In the genomic region with DNA sequence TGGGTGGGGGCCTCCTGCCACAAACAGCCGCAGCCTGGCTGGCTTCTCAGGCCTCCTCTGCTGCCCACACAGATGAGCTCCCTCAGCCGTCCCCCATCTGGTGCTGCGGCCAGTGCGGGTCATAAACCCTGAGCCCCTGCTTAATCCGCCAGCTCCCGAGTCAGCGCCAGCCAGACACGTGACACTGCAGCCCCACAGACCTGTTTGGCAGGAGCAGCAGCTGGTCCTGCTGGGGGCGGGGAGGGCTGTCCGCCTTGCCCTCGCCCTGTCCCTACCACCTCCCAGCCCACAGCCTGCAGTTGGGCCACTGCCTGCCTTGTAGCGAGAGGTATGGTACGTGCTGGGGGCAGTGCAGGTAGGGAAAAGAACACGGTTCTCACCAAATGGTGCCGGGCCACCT, we compare ENCODE assay signal across 19 cellular contexts.
A peak's percentile ranks its signal among the peaks of the same experiment; 100 is the strongest.
DNase-seq lines count a peak whose midpoint lies in the region; ATAC-seq and TF ChIP-seq lines count a peak whose summit lies in the region.
"Had no signal": no experiment of that assay in that cellular context is flagged by ENCODE, and none has a peak within 500 bp of the region (broad histone marks: within the 10 kb centered on the region; RNA-seq: fewer than 3 reads in every experiment).

No MANE protein-coding gene starts in this region.

- no peak for TF ChIP-seq CTCF in CD4-positive, alpha-beta T cell (IDR thresholded peaks at IDR 0.05)
- TF ChIP-seq CTCF in left ventricle myocardium inferior (IDR thresholded peaks at IDR 0.05; ENCODE audit: borderline replicate concordance): no peak

- H3K27ac ChIP-seq in CD4-positive, alpha-beta T cell (ENCODE audit: low read depth, low read length): no peak overlapping the region
- peak overlapping the region; percentile 95 for H3K27ac ChIP-seq in left ventricle myocardium inferior (replicated peaks)

- DNase-seq in CD4-positive, alpha-beta T cell: peak in 1 of 10 experiments; percentile 4
- peak; percentile 30 to 60 for DNase-seq in SHP77 (lab: John Stamatoyannopoulos, UW)
- DNase-seq in left ventricle myocardium inferior: peak; percentile 47
- DNase-seq in retina: peak; percentile 68
- no peak for DNase-seq in NCI-H446 (lab: John Stamatoyannopoulos, UW)
- DNase-seq in germinal center (ENCODE audit: low spot score): no peak
- no peak for DNase-seq in DMS153 (lab: John Stamatoyannopoulos, UW)
- DNase-seq: ACHN; activated CD4-positive, alpha-beta T cell treated with anti-CD3 and anti-CD28 coated beads, Interleukin-2, amount 10 ng/mL, durations not matched to agents 7 days and 5 days; activated T-cell treated with anti-CD3 and anti-CD28 coated beads for 4 hours; central memory CD4-positive, alpha-beta T cell; effector memory CD4-positive, alpha-beta T cell; NCI-H1048; NCI-H2171; stimulated activated CD4-positive, alpha-beta T cell treated with anti-CD3 and anti-CD28 coated beads, Interleukin-2, amount 100 ng/mL, for 48 hours had no signal

- intact Hi-C loops in CD4-positive, alpha-beta T cell (cut with DNase I, micrococcal nuclease): no loop called here
- intact Hi-C loops in left ventricle myocardium inferior (cut with micrococcal nuclease): loop anchor here (10.0 kb wide), 1 partner anchor 92 kb away; no protein-coding TSS in a partner anchor

- no peaks in the 10 kb centered on the region for H3K9me3 ChIP-seq in CD4-positive, alpha-beta T cell (ENCODE audit: control insufficient read depth, low read length)
- no peaks in the 10 kb centered on the region for H3K9me3 ChIP-seq in left ventricle myocardium inferior (replicated peaks)

- H3K4me3 Mint-ChIP-seq in CD4-positive, alpha-beta T cell: no peak overlapping the region
- H3K4me3 Mint-ChIP-seq: activated CD4-positive, alpha-beta T cell treated with anti-CD3 and anti-CD28 coated beads, Interleukin-2, amount 10 ng/mL, durations not matched to agents 7 days and 5 days; type B pancreatic cell had no signal

- no peaks in the 10 kb centered on the region for H3K9me3 Mint-ChIP-seq in CD4-positive, alpha-beta T cell
- H3K9me3 Mint-ChIP-seq: activated CD4-positive, alpha-beta T cell treated with anti-CD3 and anti-CD28 coated beads, Interleukin-2, amount 10 ng/mL, durations not matched to agents 7 days and 5 days; naive thymus-derived CD8-positive, alpha-beta T cell; type B pancreatic cell had no signal

- H3K27me3 Mint-ChIP-seq in CD4-positive, alpha-beta T cell: no peaks in the 10 kb centered on the region
- H3K27me3 Mint-ChIP-seq: activated CD4-positive, alpha-beta T cell treated with anti-CD3 and anti-CD28 coated beads, Interleukin-2, amount 10 ng/mL, durations not matched to agents 7 days and 5 days; naive thymus-derived CD8-positive, alpha-beta T cell had no signal

- H3K27me3 ChIP-seq in CD4-positive, alpha-beta T cell (ENCODE audit: control insufficient read depth, insufficient read depth, low read length): no peaks in the 10 kb centered on the region
- no peaks in the 10 kb centered on the region for H3K27me3 ChIP-seq in left ventricle myocardium inferior (ENCODE audit: low read depth)

- H3K4me1 Mint-ChIP-seq in CD4-positive, alpha-beta T cell (ENCODE audit: low read depth): peaks cover 74% of the 10 kb centered on the region

- ATAC-seq in CD4-positive, alpha-beta T cell (ENCODE audit: poor library complexity): no peak
- ATAC-seq in GM19324 (IDR thresholded peaks at IDR 0.05; ENCODE audit: low FRiP score, unreplicated experiment): no peak
- ATAC-seq: naive thymus-derived CD8-positive, alpha-beta T cell; right cardiac atrium had no signal

- H3K4me3 ChIP-seq in left ventricle myocardium inferior: peak overlapping the region; percentile 38

- H3K36me3 ChIP-seq in left ventricle myocardium inferior: no peaks in the 10 kb centered on the region

- H3K27ac Mint-ChIP-seq in CD4-positive, alpha-beta T cell: peak overlapping the region; percentile 25
- H3K27ac Mint-ChIP-seq: activated CD4-positive, alpha-beta T cell treated with anti-CD3 and anti-CD28 coated beads, Interleukin-2, amount 10 ng/mL, durations not matched to agents 7 days and 5 days; type B pancreatic cell had no signal

- CTCF ChIA-PET in CD4-positive, alpha-beta T cell (lab: Charles Lee): interaction anchor here (2.3 kb wide), 1 partner anchor 8 kb away, joined by 7 read pairs; no protein-coding TSS in a partner anchor

- peaks cover 94% of the 10 kb centered on the region for H3K4me1 ChIP-seq in left ventricle myocardium inferior

- peaks cover 31% of the 10 kb centered on the region for H3K36me3 Mint-ChIP-seq in CD4-positive, alpha-beta T cell (ENCODE audit: low read depth)
- H3K36me3 Mint-ChIP-seq: type B pancreatic cell had no signal

- POLR2A ChIA-PET in CD4-positive, alpha-beta T cell (lab: Charles Lee): no interaction called here

Comparison
In these comparisons a context has a peak if more than half of its experiments do, and no peak if none do; other contexts are left out.
1. DNase-seq: peak in SHP77 (2 of 2), left ventricle myocardium inferior (single experiment) and retina (single experiment); none in NCI-H446 (0 of 2), germinal center (single experiment) and DMS153 (single experiment).